ENCODE assay signal across 1 cellular context in genomic region chr11:128238521-128239222, GRCh38.
TF ChIP-seq lines count a peak whose summit lies in the region.

No MANE protein-coding gene starts in this region.

TF ChIP-seq in WTC11, 78 proteins besides CTCF, POLR2A, EP300 and RAD21 (continued from another document):
- TF ChIP-seq PREB (CRISPR knock-in tag; IDR thresholded peaks at IDR 0.05; ENCODE audit: borderline replicate concordance) (no peak), ATF6 (CRISPR knock-in tag; IDR thresholded peaks at IDR 0.05) (no peak), ZBTB21 (CRISPR knock-in tag; IDR thresholded peaks at IDR 0.05; ENCODE audit: borderline replicate concordance) (no peak), NR2C2 (CRISPR knock-in tag; IDR thresholded peaks at IDR 0.05) (no peak), OVOL2 (CRISPR knock-in tag; IDR thresholded peaks at IDR 0.05; ENCODE audit: borderline replicate concordance) (no peak), SMAD3 (CRISPR knock-in tag; IDR thresholded peaks at IDR 0.05; ENCODE audit: borderline replicate concordance) (no peak), E2F5 (CRISPR knock-in tag; IDR thresholded peaks at IDR 0.05) (no peak), TEAD1 (CRISPR knock-in tag; IDR thresholded peaks at IDR 0.05) (no peak), HMGA2 (CRISPR knock-in tag; IDR thresholded peaks at IDR 0.05) (no peak), PRDM15 (CRISPR knock-in tag; IDR thresholded peaks at IDR 0.05) (no peak)
